Comparison of ENCODE assay signal across 1 cellular context in the genomic region with DNA sequence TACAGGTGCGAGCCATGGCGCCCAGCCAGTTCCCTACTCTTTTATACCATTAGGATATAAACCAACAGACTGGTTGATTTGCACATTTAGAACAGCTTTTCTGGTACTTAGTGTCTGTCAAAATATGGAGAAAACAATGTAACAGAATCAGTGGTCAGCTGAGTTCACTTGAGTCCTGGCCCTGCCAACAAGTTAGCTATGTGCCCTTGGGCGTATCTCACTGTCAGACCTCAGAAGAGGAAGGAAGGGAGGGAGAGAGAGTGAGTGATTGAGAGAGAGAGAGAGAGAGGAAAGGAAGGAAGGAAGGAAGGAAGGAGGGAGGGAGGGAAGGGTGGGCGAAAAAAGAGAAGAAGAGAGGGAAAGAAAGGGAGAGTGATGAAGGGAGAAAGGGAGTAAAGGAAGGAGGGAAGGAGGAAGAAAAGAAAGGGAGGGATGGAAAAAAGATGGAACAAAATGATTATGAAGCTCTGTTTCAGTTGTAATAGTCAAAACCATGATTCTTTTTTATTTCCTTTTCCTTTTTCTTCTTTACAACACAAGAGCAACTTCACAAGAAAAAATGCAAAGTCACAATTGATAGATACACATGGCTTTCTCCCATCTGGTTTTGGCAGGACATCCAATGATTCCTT.
TF ChIP-seq lines count a peak whose summit lies in the region.

No MANE protein-coding gene starts in this region.

TF ChIP-seq in IMR-90, 13 proteins besides CTCF, POLR2A, EP300 and RAD21:
- TF ChIP-seq SMC3 (IDR thresholded peaks at IDR 0.05; ENCODE audit: low read depth, low read length) (no peak), USF2 (IDR thresholded peaks at IDR 0.05; ENCODE audit: low read depth, low read length) (no peak), MXI1 (IDR thresholded peaks at IDR 0.05; ENCODE audit: borderline replicate concordance, low read depth, low read length) (no peak), NFE2L2 (IDR thresholded peaks at IDR 0.05; ENCODE audit: low read depth, low read length) (no peak), MAZ (IDR thresholded peaks at IDR 0.05; ENCODE audit: borderline replicate concordance, low read depth, low read length) (no peak), RCOR1 (IDR thresholded peaks at IDR 0.05; ENCODE audit: insufficient replicate concordance, low read length) (no peak), FOS (IDR thresholded peaks at IDR 0.05; ENCODE audit: low read depth, low read length) (no peak), CEBPB (IDR thresholded peaks at IDR 0.05; ENCODE audit: low read depth, low read length) (no peak), CHD1 (IDR thresholded peaks at IDR 0.05; ENCODE audit: low read depth, low read length) (no peak), BHLHE40 (IDR thresholded peaks at IDR 0.05; ENCODE audit: low read depth, low read length) (no peak), RFX5 (IDR thresholded peaks at IDR 0.05; ENCODE audit: low read depth, low read length) (no peak), MAFK (IDR thresholded peaks at IDR 0.05; ENCODE audit: low read depth, low read length) (no peak)
- TF ChIP-seq, protein P1, sequence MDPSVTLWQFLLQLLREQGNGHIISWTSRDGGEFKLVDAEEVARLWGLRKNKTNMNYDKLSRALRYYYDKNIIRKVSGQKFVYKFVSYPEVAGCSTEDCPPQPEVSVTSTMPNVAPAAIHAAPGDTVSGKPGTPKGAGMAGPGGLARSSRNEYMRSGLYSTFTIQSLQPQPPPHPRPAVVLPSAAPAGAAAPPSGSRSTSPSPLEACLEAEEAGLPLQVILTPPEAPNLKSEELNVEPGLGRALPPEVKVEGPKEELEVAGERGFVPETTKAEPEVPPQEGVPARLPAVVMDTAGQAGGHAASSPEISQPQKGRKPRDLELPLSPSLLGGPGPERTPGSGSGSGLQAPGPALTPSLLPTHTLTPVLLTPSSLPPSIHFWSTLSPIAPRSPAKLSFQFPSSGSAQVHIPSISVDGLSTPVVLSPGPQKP (IDR thresholded peaks at IDR 0.05; ENCODE audit: borderline replicate concordance, low read depth, low read length), result no peak
TF ChIP-seq in IMR-90: peak in this region for 0.
